1 cellular context compared by ENCODE assay signal in the genomic region with DNA sequence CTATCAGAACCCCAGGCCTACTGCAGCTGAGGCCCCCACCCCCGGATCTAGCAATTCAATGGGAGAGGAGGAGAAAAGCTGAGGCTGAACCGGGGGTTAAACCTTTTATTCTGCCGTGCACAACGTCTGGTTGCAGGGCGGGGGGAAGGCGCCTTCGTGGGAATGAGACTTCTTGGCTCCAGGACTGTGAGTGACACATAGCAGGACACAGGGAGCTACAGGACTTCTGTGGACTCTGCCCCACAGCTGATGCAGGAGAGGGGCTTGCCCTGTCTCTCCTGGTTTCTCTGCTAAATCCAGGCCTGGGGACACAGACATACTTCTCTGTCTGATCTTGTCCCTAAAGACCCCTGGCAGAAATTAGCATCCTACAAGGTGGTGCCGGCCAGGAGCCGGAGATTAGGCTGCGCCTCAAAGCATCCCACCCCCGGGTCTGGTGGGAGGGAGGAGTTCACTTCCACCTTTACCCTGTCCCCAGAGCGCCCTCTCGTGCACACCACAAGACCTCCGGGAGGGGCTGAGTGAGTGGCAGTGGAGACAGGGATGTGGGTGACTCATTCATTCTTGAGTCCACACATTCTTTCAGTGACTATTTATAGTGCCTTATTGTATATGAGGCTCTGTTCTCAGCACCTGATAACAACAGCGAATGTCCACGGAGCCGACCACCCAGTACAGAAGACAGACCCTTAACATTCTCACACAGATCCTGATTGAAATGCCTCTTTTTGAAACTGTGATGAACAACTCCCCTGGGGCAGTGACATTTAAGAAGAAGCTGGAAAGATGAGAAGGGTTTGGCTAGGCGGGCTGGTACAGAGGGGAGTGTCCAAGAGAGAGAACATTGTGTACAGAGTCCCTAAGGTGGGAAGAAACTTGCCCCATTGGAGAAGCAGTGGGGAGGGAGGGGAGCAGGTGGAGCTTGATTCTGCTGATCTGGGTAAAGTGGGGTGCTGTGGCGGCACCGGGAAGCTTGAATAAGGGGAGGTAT.
TF ChIP-seq lines count a peak whose summit lies in the region.

No MANE protein-coding gene starts in this region.

TF ChIP-seq in HCT116, 20 proteins besides CTCF, POLR2A, EP300 and RAD21 (continued from another document):
- TF ChIP-seq ZNF274 (IDR thresholded peaks at IDR 0.05; ENCODE audit: low read depth, low read length), result no peak
